16 cellular contexts compared by ENCODE assay signal in the genomic region with DNA sequence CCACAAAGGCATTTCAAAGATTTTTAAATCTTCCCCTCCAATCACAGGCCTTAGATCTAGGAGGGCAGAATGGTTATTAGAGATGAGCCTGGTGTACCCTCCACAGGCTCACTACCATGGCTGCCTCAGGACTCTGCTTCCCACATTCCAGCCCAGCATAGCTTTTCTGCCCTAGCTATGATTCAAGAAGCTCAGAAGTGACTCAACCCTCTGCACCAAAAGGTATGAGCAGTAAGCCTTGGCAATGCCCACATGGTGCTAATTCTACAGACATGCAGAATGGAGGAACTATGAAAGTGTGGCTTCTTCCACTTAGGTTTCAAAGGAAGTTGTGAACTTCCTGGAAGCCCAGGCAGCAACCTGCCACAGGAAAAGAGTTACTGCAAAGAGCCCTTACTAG.
DNase-seq lines count a peak whose midpoint lies in the region; ATAC-seq, FAIRE-seq and TF ChIP-seq lines count a peak whose summit lies in the region.
"Had no signal": no experiment of that assay in that cellular context is flagged by ENCODE, and none has a peak within 500 bp of the region (broad histone marks: within the 10 kb centered on the region; RNA-seq: fewer than 3 reads in every experiment).

No MANE protein-coding gene starts in this region.

- no peak for TF ChIP-seq POLR2A in H54 (IDR thresholded peaks at IDR 0.05; ENCODE audit: low read depth, low read length)

- ATAC-seq in foreskin keratinocyte = peak; percentile 75
- ATAC-seq in HG03108 (IDR thresholded peaks at IDR 0.05; ENCODE audit: unreplicated experiment) = no peak
- ATAC-seq: A549; CD8-positive, alpha-beta T cell; GM12878; GM23338; K562 had no signal

- H3K4me1 ChIP-seq in foreskin keratinocyte = no peaks in the 10 kb centered on the region
- H3K4me1 ChIP-seq: A549, HAP-1 had no signal

- TF ChIP-seq CTCF in bronchial epithelial cell (IDR thresholded peaks at IDR 0.05; ENCODE audit: insufficient read depth, low read length, severe bottlenecking) = no peak
- TF ChIP-seq CTCF in foreskin keratinocyte (conservative IDR thresholded peaks at IDR 0.05) = no peak

- H3K4me3 ChIP-seq in bronchial epithelial cell (ENCODE audit: low read depth, low read length) = no peak overlapping the region
- H3K4me3 ChIP-seq: A549, GM12878, GM23338, HAP-1, K562 had no signal

- DNase-seq in H54 (ENCODE audit: insufficient read length, low spot score) (no peak), M059J (ENCODE audit: low read depth) (peak; percentile 7), bronchial epithelial cell (ENCODE audit: low read depth) (peak; percentile 62), foreskin keratinocyte (peak; percentile 20 to 55), GM19240 (ENCODE audit: insufficient read length, low spot score) (no peak), NOMO-1 (lab: John Stamatoyannopoulos, UW; ENCODE audit: unreplicated experiment in 2 of 2) (no peak)
- DNase-seq: CD8-positive, alpha-beta T cell; COR-L47 had no signal

- no peaks in the 10 kb centered on the region for H3K36me3 ChIP-seq in bronchial epithelial cell (ENCODE audit: control insufficient read depth, insufficient read depth, low read length)
- H3K36me3 ChIP-seq: HAP-1 had no signal

- FAIRE-seq in H54 (lab: Jason Lieb, UNC) (peak; percentile 27), bronchial epithelial cell (lab: Jason Lieb, UNC) (no peak)
- FAIRE-seq: A549, D721Med, GM12878, GM18507, K562 had no signal

- H3K27ac ChIP-seq in foreskin keratinocyte = no peak overlapping the region
- H3K27ac ChIP-seq: A549 had no signal

- H3K27me3 ChIP-seq in bronchial epithelial cell (ENCODE audit: control insufficient read depth, insufficient read depth, low read length) = no peaks in the 10 kb centered on the region
- no peaks in the 10 kb centered on the region for H3K27me3 ChIP-seq in foreskin keratinocyte

Comparison
In these comparisons a context has a peak if more than half of its experiments do, and no peak if none do; other contexts are left out.
1. DNase-seq: peak in M059J (single experiment), bronchial epithelial cell (single experiment) and foreskin keratinocyte (2 of 2); none in H54 (single experiment), GM19240 (single experiment) and NOMO-1 (0 of 2).